8 cellular contexts compared by ENCODE assay signal in the genomic region with DNA sequence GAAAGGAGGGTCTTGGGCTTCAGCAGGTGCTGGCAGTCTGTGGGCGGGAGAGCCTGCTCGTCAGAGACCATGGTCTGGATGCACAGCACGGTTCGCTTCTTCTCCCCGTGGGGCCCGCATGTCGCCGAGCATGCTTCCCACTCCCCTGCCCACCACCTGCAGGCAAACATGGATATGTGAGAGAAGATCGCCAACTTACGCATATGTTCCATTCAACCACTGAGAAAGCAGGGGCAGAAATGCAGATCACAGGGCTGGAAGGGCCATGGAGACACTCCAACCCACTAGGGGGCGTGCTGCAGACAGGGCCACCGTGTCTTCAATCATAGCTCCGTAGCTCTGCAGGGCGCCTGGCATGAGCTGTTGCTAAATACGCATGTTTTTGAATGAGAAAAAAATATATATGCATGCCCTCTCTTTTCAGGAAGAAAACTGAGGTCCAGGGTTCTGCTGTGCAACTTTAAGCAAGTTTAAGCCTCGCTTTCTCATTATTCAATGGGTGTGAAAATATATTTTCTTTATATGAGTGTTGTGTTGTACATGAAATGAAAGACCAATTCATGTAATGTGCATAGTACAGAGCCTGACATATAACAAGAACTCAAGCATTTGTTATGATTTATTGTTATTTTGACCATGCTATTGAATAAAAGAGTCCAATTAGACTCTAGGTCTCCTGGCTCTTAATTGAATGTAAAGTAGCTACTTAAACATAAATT.
A peak's percentile ranks its signal among the peaks of the same experiment; 100 is the strongest.
DNase-seq lines count a peak whose midpoint lies in the region; ATAC-seq and TF ChIP-seq lines count a peak whose summit lies in the region.

No MANE protein-coding gene starts in this region.

- H3K4me1 ChIP-seq in tibial artery = no peaks in the 10 kb centered on the region

- H3K4me3 ChIP-seq in epithelial cell of esophagus (ENCODE audit: low read length) (no peak overlapping the region), tibial artery (no peak overlapping the region)

- peak; percentile 53 for ATAC-seq in HG03565 (IDR thresholded peaks at IDR 0.05; ENCODE audit: unreplicated experiment)

- no peaks in the 10 kb centered on the region for H3K9me3 ChIP-seq in tibial artery

- DNase-seq in activated CD4-positive, alpha-beta T cell treated with anti-CD3 and anti-CD28 coated beads for 24 hours (ENCODE audit: low read depth in 2 of 2) = peak; percentile 4 to 30
- no peak for DNase-seq in activated CD4-positive, alpha-beta T cell treated with anti-CD3 and anti-CD28 coated beads for 1 hour
- DNase-seq in UCSD-AML1 (lab: John Stamatoyannopoulos, UW; ENCODE audit: unreplicated experiment) (peak; percentile 15), epithelial cell of esophagus (ENCODE audit: low read depth) (peak; percentile 28), tibial artery (no peak), GOT3 (lab: John Stamatoyannopoulos, UW) (no peak)
- peak; percentile 44 to 64 for DNase-seq in stimulated activated CD4-positive, alpha-beta T cell treated with anti-CD3 and anti-CD28 coated beads, Interleukin-2, amount 100 ng/mL, for 24 hours

- H3K27me3 ChIP-seq in tibial artery = no peaks in the 10 kb centered on the region

- intact Hi-C loops in tibial artery (cut with DNase I; ENCODE audit: low total_unique reads) = no loop called here

- peaks cover 0 to 10% (median 0%) of the 10 kb centered on the region in 3 donors for H3K36me3 ChIP-seq in tibial artery

- H3K27ac ChIP-seq in tibial artery = no peak overlapping the region

- TF ChIP-seq CTCF in epithelial cell of esophagus (IDR thresholded peaks at IDR 0.05; ENCODE audit: insufficient read depth, low read depth, low read length, missing control alignments) (peak; percentile 38), tibial artery (IDR thresholded peaks at IDR 0.05) (peak in 1 of 2 experiments; percentile 13)

Comparison
In these comparisons a context has a peak if more than half of its experiments do, and no peak if none do; other contexts are left out.
1. DNase-seq: peak in activated CD4-positive, alpha-beta T cell treated with anti-CD3 and anti-CD28 coated beads for 24 hours (2 of 2), UCSD-AML1 (single experiment), epithelial cell of esophagus (single experiment) and stimulated activated CD4-positive, alpha-beta T cell treated with anti-CD3 and anti-CD28 coated beads, Interleukin-2, amount 100 ng/mL, for 24 hours (2 of 2); none in activated CD4-positive, alpha-beta T cell treated with anti-CD3 and anti-CD28 coated beads for 1 hour (single experiment), tibial artery (0 of 2) and GOT3 (single experiment).